In genomic region chr11:124763156-124763947, GRCh38 we compare ENCODE assay signal across 9 cellular contexts. TPM values are rescaled to one million over a fixed set of nuclear protein-coding genes. Genes with fewer than 3 reads are reported as not detected.
DNase-seq lines count a peak whose midpoint lies in the region; ATAC-seq and TF ChIP-seq lines count a peak whose summit lies in the region.
"Had no signal": no experiment of that assay in that cellular context is flagged by ENCODE, and none has a peak within 500 bp of the region (broad histone marks: within the 10 kb centered on the region; RNA-seq: fewer than 3 reads in every experiment).

No MANE protein-coding gene starts in this region.

- H3K27ac Mint-ChIP-seq in CD8-positive, alpha-beta memory T cell = peak overlapping the region in 7 of 8 donors; percentile 0 to 91 (median 76)

- H3K27ac ChIP-seq in CD8-positive, alpha-beta memory T cell (ENCODE audit: low read depth, low read length) = no peak overlapping the region
- H3K27ac ChIP-seq in breast epithelium = peak overlapping the region in 1 of 2 donors; percentile 85

- no peaks in the 10 kb centered on the region for H3K9me3 ChIP-seq in CD8-positive, alpha-beta memory T cell (ENCODE audit: low read length)
- H3K9me3 ChIP-seq in HAP-1 = no peaks in the 10 kb centered on the region
- no peaks in the 10 kb centered on the region for H3K9me3 ChIP-seq in breast epithelium

- H3K27me3 ChIP-seq in CD8-positive, alpha-beta memory T cell (ENCODE audit: insufficient read depth, low read length, poor library complexity, severe bottlenecking) = peaks cover 36% of the 10 kb centered on the region
- H3K27me3 ChIP-seq in HAP-1 (ENCODE audit: low read depth) (no peaks in the 10 kb centered on the region), breast epithelium (peaks cover 0 to 44% of the 10 kb centered on the region in 2 donors)

- CTCF ChIA-PET in CD8-positive, alpha-beta memory T cell (lab: Charles Lee) = interaction anchor here (0.6 to 7.1 kb wide), 31 partner anchors 9 to 138 kb away, joined by 3 to 90 read pairs (median 5); partner anchors contain the start of genes MSANTD2, NRGN, SIAE and SPA17

- TF ChIP-seq CTCF in WI38 (IDR thresholded peaks at IDR 0.05; ENCODE audit: low read depth, low read length) = peak; percentile 67
- peak; percentile 60 to 67 (median 65) for TF ChIP-seq CTCF in breast epithelium (IDR thresholded peaks at IDR 0.05)

- in situ Hi-C loops in HAP-1 (cut with MboI; ENCODE audit: low sequenced_read_pairs) = loop anchor here (5.0 to 10.0 kb wide), 2 partner anchors 71 to 91 kb away; partner anchors contain the start of genes SIAE and SPA17

- peak overlapping the region; percentile 68 for H3K4me3 ChIP-seq in CD8-positive, alpha-beta memory T cell (ENCODE audit: low read length)
- peak overlapping the region; percentile 53 for H3K4me3 ChIP-seq in HAP-1
- H3K4me3 ChIP-seq in WI38 (ENCODE audit: low read depth, low read length) = peak overlapping the region; percentile 54
- peak overlapping the region; percentile 52 to 66 (median 53) for H3K4me3 ChIP-seq in breast epithelium

- peaks cover 17 to 36% of the 10 kb centered on the region in 2 donors for H3K27me3 Mint-ChIP-seq in CD8-positive, alpha-beta memory T cell

- no peak for TF ChIP-seq POLR2A in breast epithelium (IDR thresholded peaks at IDR 0.05)

- POLR2A ChIA-PET in CD8-positive, alpha-beta memory T cell (lab: Charles Lee) = interaction anchor here (0.6 to 1.8 kb wide), 5 partner anchors 17 to 191 kb away, joined by 4 to 18 read pairs (median 4); partner anchors contain the start of genes CCDC15, SIAE and SPA17

- intact Hi-C loops in breast epithelium (cut with DNase I; ENCODE audit: low total_unique reads) = loop anchor here (10.0 kb wide), 1 partner anchor 89 kb away; the partner anchor contains the start of genes SIAE and SPA17

- H3K4me1 ChIP-seq in CD8-positive, alpha-beta memory T cell (ENCODE audit: insufficient read depth, low read length) = peaks cover 27% of the 10 kb centered on the region
- H3K4me1 ChIP-seq in HAP-1 (peaks cover 7% of the 10 kb centered on the region; the same call in 1 of the 2 replicates), breast epithelium (peaks cover 0 to 8% of the 10 kb centered on the region in 2 donors)

- peak overlapping the region; percentile 85 to 97 (median 91) for H3K4me3 Mint-ChIP-seq in CD8-positive, alpha-beta memory T cell

- peak; percentile 75 to 88 (median 80) for DNase-seq in CD8-positive, alpha-beta memory T cell
- peak; percentile 80 to 95 for DNase-seq in HAP-1 (ENCODE audit: low spot score in 2 of 2)
- DNase-seq in NCI-H2171 treated with DMSO at 0.1 percent for 48 hours (lab: John Stamatoyannopoulos, UW) = peak; percentile 70
- peak; percentile 70 to 86 for DNase-seq in breast epithelium (ENCODE audit: low spot score in 2 of 2)
- peak; percentile 90 for DNase-seq in islet precursor cell
- DNase-seq in stimulated activated CD4-positive, alpha-beta T cell treated with anti-CD3 and anti-CD28 coated beads, Interleukin-15, amount 100 ng/mL, for 48 hours (ENCODE audit: low read depth in 2 of 2) = peak; percentile 57 to 70

- no peaks in the 10 kb centered on the region for H3K36me3 ChIP-seq in CD8-positive, alpha-beta memory T cell (ENCODE audit: insufficient read depth, low read length)
- H3K36me3 ChIP-seq in HAP-1 (replicated peaks) (peaks cover 10% of the 10 kb centered on the region), breast epithelium (no peaks in the 10 kb centered on the region)

- ATAC-seq in HG03378 (IDR thresholded peaks at IDR 0.05; ENCODE audit: unreplicated experiment) = no peak

- H3K4me1 Mint-ChIP-seq in CD8-positive, alpha-beta memory T cell = peaks cover 11 to 37% (median 15%) of the 10 kb centered on the region in 3 donors

- no peaks in the 10 kb centered on the region for H3K9me3 Mint-ChIP-seq in CD8-positive, alpha-beta memory T cell

- H3K36me3 Mint-ChIP-seq in CD8-positive, alpha-beta memory T cell = peaks cover 0 to 20% (median 2%) of the 10 kb centered on the region in 3 donors

RNA-seq across cellular contexts. Expression of gene ESAM, which starts 1.3 kb away (rescaled TPM):
- total RNA-seq in CD8-positive, alpha-beta memory T cell = under 1 TPM; 0.35 to 0.77 TPM
- polyA plus RNA-seq in CD8-positive, alpha-beta memory T cell = not detected
- 10 to 100 TPM; 11.6 to 38.7 (median 19.8) TPM for total RNA-seq in breast epithelium

RNA-seq across cellular contexts. Expression of gene VSIG2, which starts 11.3 kb away (rescaled TPM):
- total RNA-seq in CD8-positive, alpha-beta memory T cell = under 1 TPM; 0.24 to 0.40 TPM
- polyA plus RNA-seq in CD8-positive, alpha-beta memory T cell = not detected
- total RNA-seq in breast epithelium = 10 to 100 TPM in 1 of 3 donors, 1 to 10 TPM in 1, not detected in 1; 8.8 to 20.5 TPM
- total RNA-seq: T-helper 1 cell treated with Interleukin-12 subunit alpha and Interleukin-12 subunit beta and Interleukin-4 antibody, amounts not matched to agents 30 ng/mL and 1 ng/mL, for 36 hours had no signal

RNA-seq across cellular contexts. Expression of gene NRGN, which starts 23.6 kb away (rescaled TPM):
- 1 to 10 TPM; 4.6 to 6.4 TPM for total RNA-seq in CD8-positive, alpha-beta memory T cell
- not detected for polyA plus RNA-seq in CD8-positive, alpha-beta memory T cell
- total RNA-seq in breast epithelium = under 1 TPM; 0.33 to 0.48 (median 0.44) TPM

RNA-seq across cellular contexts. Expression of gene MSANTD2, which starts 36.9 kb away (rescaled TPM):
- 10 to 100 TPM; 12.3 to 13.2 TPM for total RNA-seq in CD8-positive, alpha-beta memory T cell
- 4.4 TPM for polyA plus RNA-seq in CD8-positive, alpha-beta memory T cell
- total RNA-seq in breast epithelium = 10 to 100 TPM; 10.9 to 34.2 (median 27.2) TPM

Comparison
In these comparisons a context has a peak if more than half of its experiments do, and no peak if none do; other contexts are left out.
1. RNA of gene ESAM, which starts 1.3 kb away (total RNA-seq): 11.6 to 38.7 TPM in breast epithelium; 0.35 to 0.77 TPM in CD8-positive, alpha-beta memory T cell; every median in the first group is over 4 times any median in the second.
2. Peak in every context shown above with its lines, with median percentiles within 50 percentile points of each other: DNase-seq and H3K4me3 ChIP-seq.